ENCODE assay signal across 39 cellular contexts in genomic region chr10:7011994-7012393, GRCh38.
"Had no signal": no experiment of that assay in that cellular context is flagged by ENCODE, and none has a peak within 500 bp of the region (broad histone marks: within the 10 kb centered on the region; RNA-seq: fewer than 3 reads in every experiment).

No MANE protein-coding gene starts in this region.

- DNase-seq: activated CD4-positive, alpha-beta memory T cell treated with anti-CD3 and anti-CD28 coated beads, Interleukin-2, amount 10 ng/mL, durations not matched to agents 7 days and 5 days; activated CD4-positive, alpha-beta T cell treated with anti-CD3 and anti-CD28 coated beads for 1 hour; activated CD4-positive, alpha-beta T cell treated with anti-CD3 and anti-CD28 coated beads for 36 hours; activated CD4-positive, alpha-beta T cell treated with anti-CD3 and anti-CD28 coated beads for 48 hours; activated CD4-positive, alpha-beta T cell treated with anti-CD3 and anti-CD28 coated beads, Interleukin-2, amount 10 ng/mL, durations not matched to agents 7 days and 5 days; activated CD4-positive, alpha-beta T cell treated with anti-CD3 and anti-CD28 coated beads, Interleukin-2, amount 50 U/mL, for 48 hours; activated CD4-positive, CD25-positive, alpha-beta regulatory T cell; activated CD8-positive, alpha-beta memory T cell treated with anti-CD3 and anti-CD28 coated beads for 24 hours; activated CD8-positive, alpha-beta memory T cell treated with anti-CD3 and anti-CD28 coated beads, Interleukin-2, amount 10 ng/mL, durations not matched to agents 7 days and 5 days; activated CD8-positive, alpha-beta memory T cell treated with anti-CD3 and anti-CD28 coated beads, Interleukin-2, amount 50 U/mL, for 48 hours; activated CD8-positive, alpha-beta T cell treated with anti-CD3 and anti-CD28 coated beads, Interleukin-2, amount 10 ng/mL, durations not matched to agents 7 days and 5 days; activated effector memory CD4-positive, alpha-beta T cell treated with Interleukin-2 at 50 U/mL for 16 hours; activated gamma-delta T cell; activated naive CD4-positive, alpha-beta T cell treated with anti-CD3 and anti-CD28 coated beads, Interleukin-2, amount 10 ng/mL, durations not matched to agents 7 days and 5 days; activated naive CD4-positive, alpha-beta T cell treated with Interleukin-2 at 50 U/mL for 16 hours; activated naive CD8-positive, alpha-beta T cell treated with anti-CD3 and anti-CD28 coated beads, Interleukin-2, amount 10 ng/mL, durations not matched to agents 7 days and 5 days; activated naive CD8-positive, alpha-beta T cell treated with anti-CD3 and anti-CD28 coated beads, Interleukin-2, amount 50 U/mL, for 24 hours; activated T-cell treated with anti-CD3 and anti-CD28 coated beads, Interleukin-2, amount 50 U/mL, for 24 hours; activated T-cell treated with anti-CD3 and anti-CD28 coated beads, Interleukin-2, amount 50 U/mL, for 48 hours; amygdala; anterior cingulate cortex; caudate nucleus; cerebellar nuclear complex; T-helper 2 cell; T-helper 9 cell; WERI-Rb-1 had no signal

- H3K27me3 Mint-ChIP-seq: activated naive CD4-positive, alpha-beta T cell treated with anti-CD3 and anti-CD28 coated beads, Interleukin-2, amount 50 U/mL, for 24 hours; activated naive CD8-positive, alpha-beta T cell; activated naive CD8-positive, alpha-beta T cell treated with anti-CD3 and anti-CD28 coated beads, Interleukin-2, amount 50 U/mL, for 24 hours; activated T-cell treated with anti-CD3 and anti-CD28 coated beads, Interleukin-2, amount 50 U/mL, for 24 hours; central memory CD8-positive, alpha-beta T cell had no signal

- H3K27ac ChIP-seq: ascending aorta, cardiac muscle cell, WERI-Rb-1 had no signal

- H3K4me1 ChIP-seq: ascending aorta had no signal

- H3K27ac Mint-ChIP-seq: activated CD4-positive, alpha-beta memory T cell treated with anti-CD3 and anti-CD28 coated beads, Interleukin-2, amount 10 ng/mL, durations not matched to agents 7 days and 5 days; activated CD4-positive, alpha-beta T cell treated with anti-CD3 and anti-CD28 coated beads for 36 hours; activated CD4-positive, alpha-beta T cell treated with anti-CD3 and anti-CD28 coated beads, Interleukin-2, amount 10 ng/mL, durations not matched to agents 7 days and 5 days; activated CD8-positive, alpha-beta memory T cell treated with anti-CD3 and anti-CD28 coated beads, Interleukin-2, amount 10 ng/mL, durations not matched to agents 7 days and 5 days; activated CD8-positive, alpha-beta T cell treated with anti-CD3 and anti-CD28 coated beads, Interleukin-2, amount 10 ng/mL, durations not matched to agents 7 days and 5 days; activated naive CD4-positive, alpha-beta T cell treated with anti-CD3 and anti-CD28 coated beads, Interleukin-2, amount 10 ng/mL, durations not matched to agents 7 days and 5 days; activated naive CD4-positive, alpha-beta T cell treated with anti-CD3 and anti-CD28 coated beads, Interleukin-2, amount 50 U/mL, for 24 hours; activated naive CD8-positive, alpha-beta T cell; activated naive CD8-positive, alpha-beta T cell treated with anti-CD3 and anti-CD28 coated beads, Interleukin-2, amount 10 ng/mL, durations not matched to agents 7 days and 5 days; activated naive CD8-positive, alpha-beta T cell treated with anti-CD3 and anti-CD28 coated beads, Interleukin-2, amount 50 U/mL, for 24 hours; activated T-cell treated with anti-CD3 and anti-CD28 coated beads, Interleukin-2, amount 50 U/mL, for 24 hours; activated T-helper 2 cell treated with anti-CD3 and anti-CD28 coated beads, Interferon-gamma antibody, Interleukin-2, Interleukin-4, amounts not matched to agents 10 μg/mL and 5 μg/mL and 100 μg/mL, durations not matched to agents 14 hours and 24 hours and 36 hours; brain; T-helper 1 cell treated with Interleukin-12 subunit alpha and Interleukin-12 subunit beta and Interleukin-4 antibody, amounts not matched to agents 30 μg/mL and 1 μg/mL, for 36 hours; T-helper 2 cell treated with Interferon-gamma antibody and Interleukin-4, amounts not matched to agents 5 μg/mL and 100 μg/mL, for 36 hours; WTC11 had no signal

- H3K9me3 Mint-ChIP-seq: activated CD4-positive, alpha-beta T cell treated with anti-CD3 and anti-CD28 coated beads, Interleukin-2, amount 10 ng/mL, durations not matched to agents 7 days and 5 days; activated naive CD4-positive, alpha-beta T cell treated with anti-CD3 and anti-CD28 coated beads, Interleukin-2, amount 10 ng/mL, durations not matched to agents 7 days and 5 days; activated naive CD4-positive, alpha-beta T cell treated with anti-CD3 and anti-CD28 coated beads, Interleukin-2, amount 50 U/mL, for 24 hours; activated naive CD8-positive, alpha-beta T cell treated with anti-CD3 and anti-CD28 coated beads, Interleukin-2, amount 50 U/mL, for 24 hours; activated T-cell treated with anti-CD3 and anti-CD28 coated beads, Interleukin-2, amount 50 U/mL, for 24 hours; activated T-helper 2 cell treated with anti-CD3 and anti-CD28 coated beads, Interferon-gamma antibody, Interleukin-2, Interleukin-4, amounts not matched to agents 10 μg/mL and 5 μg/mL and 100 μg/mL, durations not matched to agents 14 hours and 24 hours and 36 hours; brain; T-helper 1 cell treated with Interleukin-12 subunit alpha and Interleukin-12 subunit beta and Interleukin-4 antibody, amounts not matched to agents 30 μg/mL and 1 μg/mL, for 36 hours; T-helper 2 cell treated with Interferon-gamma antibody and Interleukin-4, amounts not matched to agents 5 μg/mL and 100 μg/mL, for 36 hours had no signal

- H3K4me3 ChIP-seq: ascending aorta, cardiac muscle cell had no signal

- H3K4me1 Mint-ChIP-seq: activated CD4-positive, alpha-beta memory T cell treated with anti-CD3 and anti-CD28 coated beads, Interleukin-2, amount 10 ng/mL, durations not matched to agents 7 days and 5 days; activated CD4-positive, alpha-beta T cell treated with anti-CD3 and anti-CD28 coated beads for 36 hours; activated CD4-positive, alpha-beta T cell treated with anti-CD3 and anti-CD28 coated beads, Interleukin-2, amount 10 ng/mL, durations not matched to agents 7 days and 5 days; activated naive CD4-positive, alpha-beta T cell treated with anti-CD3 and anti-CD28 coated beads, Interleukin-2, amount 10 ng/mL, durations not matched to agents 7 days and 5 days; activated naive CD4-positive, alpha-beta T cell treated with anti-CD3 and anti-CD28 coated beads, Interleukin-2, amount 50 U/mL, for 24 hours; activated naive CD8-positive, alpha-beta T cell treated with anti-CD3 and anti-CD28 coated beads, Interleukin-2, amount 10 ng/mL, durations not matched to agents 7 days and 5 days; brain had no signal

- ATAC-seq: activated CD4-positive, alpha-beta T cell treated with anti-CD3 and anti-CD28 coated beads for 36 hours; activated CD4-positive, CD25-positive, alpha-beta regulatory T cell treated with anti-CD3 and anti-CD28 coated beads, Interleukin-2, amount 50 U/mL, for 24 hours; activated CD8-positive, alpha-beta memory T cell treated with anti-CD3 and anti-CD28 coated beads, Interleukin-2, amount 10 ng/mL, durations not matched to agents 7 days and 5 days; activated CD8-positive, alpha-beta T cell treated with anti-CD3 and anti-CD28 coated beads, Interleukin-2, amount 10 ng/mL, durations not matched to agents 7 days and 5 days; activated naive CD8-positive, alpha-beta T cell treated with anti-CD3 and anti-CD28 coated beads, Interleukin-2, amount 50 U/mL, for 24 hours; WTC11 had no signal

- FAIRE-seq: bronchial epithelial cell, TTC549 had no signal

- H3K36me3 ChIP-seq: ascending aorta, cardiac muscle cell, WERI-Rb-1 had no signal

- H3K4me3 Mint-ChIP-seq: activated CD4-positive, alpha-beta memory T cell treated with anti-CD3 and anti-CD28 coated beads, Interleukin-2, amount 10 ng/mL, durations not matched to agents 7 days and 5 days; activated CD4-positive, alpha-beta T cell treated with anti-CD3 and anti-CD28 coated beads for 36 hours; activated CD4-positive, alpha-beta T cell treated with anti-CD3 and anti-CD28 coated beads, Interleukin-2, amount 10 ng/mL, durations not matched to agents 7 days and 5 days; activated CD8-positive, alpha-beta memory T cell treated with anti-CD3 and anti-CD28 coated beads, Interleukin-2, amount 10 ng/mL, durations not matched to agents 7 days and 5 days; activated CD8-positive, alpha-beta T cell treated with anti-CD3 and anti-CD28 coated beads, Interleukin-2, amount 10 ng/mL, durations not matched to agents 7 days and 5 days; activated naive CD4-positive, alpha-beta T cell treated with anti-CD3 and anti-CD28 coated beads, Interleukin-2, amount 10 ng/mL, durations not matched to agents 7 days and 5 days; activated naive CD4-positive, alpha-beta T cell treated with anti-CD3 and anti-CD28 coated beads, Interleukin-2, amount 50 U/mL, for 24 hours; activated naive CD8-positive, alpha-beta T cell; activated naive CD8-positive, alpha-beta T cell treated with anti-CD3 and anti-CD28 coated beads, Interleukin-2, amount 10 ng/mL, durations not matched to agents 7 days and 5 days; activated naive CD8-positive, alpha-beta T cell treated with anti-CD3 and anti-CD28 coated beads, Interleukin-2, amount 50 U/mL, for 24 hours; activated T-cell treated with anti-CD3 and anti-CD28 coated beads, Interleukin-2, amount 50 U/mL, for 24 hours; brain; central memory CD8-positive, alpha-beta T cell; T-helper 1 cell treated with Interleukin-12 subunit alpha and Interleukin-12 subunit beta and Interleukin-4 antibody, amounts not matched to agents 30 μg/mL and 1 μg/mL, for 36 hours; T-helper 2 cell treated with Interferon-gamma antibody and Interleukin-4, amounts not matched to agents 5 μg/mL and 100 μg/mL, for 36 hours; WTC11 had no signal

- H3K27me3 ChIP-seq: ascending aorta, cardiac muscle cell had no signal

- H3K36me3 Mint-ChIP-seq: activated naive CD4-positive, alpha-beta T cell treated with anti-CD3 and anti-CD28 coated beads, Interleukin-2, amount 10 ng/mL, durations not matched to agents 7 days and 5 days; activated naive CD4-positive, alpha-beta T cell treated with anti-CD3 and anti-CD28 coated beads, Interleukin-2, amount 50 U/mL, for 24 hours; activated naive CD8-positive, alpha-beta T cell; brain; WTC11 had no signal

- H3K9me3 ChIP-seq: ascending aorta had no signal
